ENCODE assay signal across 2 cellular contexts in genomic region chr6:158369241-158369640, GRCh38.
A peak's percentile ranks its signal among the peaks of the same experiment; 100 is the strongest.
TF ChIP-seq lines count a peak whose summit lies in the region.

No MANE protein-coding gene starts in this region.

TF ChIP-seq in HepG2, 621 proteins besides CTCF, POLR2A, EP300 and RAD21:
- TF ChIP-seq ATF7 (IDR thresholded peaks at IDR 0.05), result 0 out of 2 replicates have a peak, but pooled peaks have one; percentile 18
- TF ChIP-seq ATF7 (CRISPR knock-in tag; IDR thresholded peaks at IDR 0.05), result no peak
- no peak for TF ChIP-seq BRD4 (CRISPR knock-in tag; IDR thresholded peaks at IDR 0.05)

TF ChIP-seq in GM12878, 131 proteins besides CTCF, POLR2A, EP300 and RAD21:
- TF ChIP-seq IKZF1 (conservative IDR thresholded peaks at IDR 0.05), result no peak
- TF ChIP-seq CREM (IDR thresholded peaks at IDR 0.05; ENCODE audit: low read depth), result peak; percentile 47; the same call in 1 of the 2 replicates
- no peak for TF ChIP-seq E4F1 (IDR thresholded peaks at IDR 0.05; ENCODE audit: borderline replicate concordance, partially characterized antibody)
- peak; percentile 67 for TF ChIP-seq CREB1 (IDR thresholded peaks at IDR 0.05; ENCODE audit: low read depth)
- no peak for TF ChIP-seq RUNX3 (IDR thresholded peaks at IDR 0.05; ENCODE audit: low read length)
- no peak for TF ChIP-seq GATAD2B (conservative IDR thresholded peaks at IDR 0.05; ENCODE audit: low read depth)
- TF ChIP-seq, protein P1, sequence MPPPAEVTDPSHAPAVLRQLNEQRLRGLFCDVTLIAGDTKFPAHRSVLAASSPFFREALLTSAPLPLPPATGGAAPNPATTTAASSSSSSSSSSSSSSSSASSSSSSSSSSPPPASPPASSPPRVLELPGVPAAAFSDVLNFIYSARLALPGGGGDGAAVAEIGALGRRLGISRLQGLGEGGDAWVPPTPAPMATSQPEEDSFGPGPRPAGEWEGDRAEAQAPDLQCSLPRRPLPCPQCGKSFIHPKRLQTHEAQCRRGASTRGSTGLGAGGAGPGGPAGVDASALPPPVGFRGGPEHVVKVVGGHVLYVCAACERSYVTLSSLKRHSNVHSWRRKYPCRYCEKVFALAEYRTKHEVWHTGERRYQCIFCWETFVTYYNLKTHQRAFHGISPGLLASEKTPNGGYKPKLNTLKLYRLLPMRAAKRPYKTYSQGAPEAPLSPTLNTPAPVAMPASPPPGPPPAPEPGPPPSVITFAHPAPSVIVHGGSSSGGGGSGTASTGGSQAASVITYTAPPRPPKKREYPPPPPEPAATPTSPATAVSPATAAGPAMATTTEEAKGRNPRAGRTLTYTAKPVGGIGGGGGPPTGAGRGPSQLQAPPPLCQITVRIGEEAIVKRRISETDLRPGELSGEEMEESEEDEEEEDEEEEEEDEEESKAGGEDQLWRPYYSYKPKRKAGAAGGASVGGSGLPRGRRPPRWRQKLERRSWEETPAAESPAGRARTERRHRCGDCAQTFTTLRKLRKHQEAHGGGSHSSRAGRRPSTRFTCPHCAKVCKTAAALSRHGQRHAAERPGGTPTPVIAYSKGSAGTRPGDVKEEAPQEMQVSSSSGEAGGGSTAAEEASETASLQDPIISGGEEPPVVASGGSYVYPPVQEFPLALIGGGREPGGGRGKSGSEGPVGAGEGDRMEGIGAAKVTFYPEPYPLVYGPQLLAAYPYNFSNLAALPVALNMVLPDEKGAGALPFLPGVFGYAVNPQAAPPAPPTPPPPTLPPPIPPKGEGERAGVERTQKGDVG (CRISPR knock-in tag; IDR thresholded peaks at IDR 0.05), result no peak
- TF ChIP-seq SMAD1 (IDR thresholded peaks at IDR 0.05; ENCODE audit: low read depth, partially characterized antibody), result no peak
